ENCODE assay signal across 9 cellular contexts in genomic region chr4:38672247-38673071, GRCh38. TPM values are rescaled to one million over a fixed set of nuclear protein-coding genes. Genes with fewer than 3 reads are reported as not detected.
DNase-seq lines count a peak whose midpoint lies in the region; ATAC-seq, FAIRE-seq and TF ChIP-seq lines count a peak whose summit lies in the region.
"Had no signal": no experiment of that assay in that cellular context is flagged by ENCODE, and none has a peak within 500 bp of the region (broad histone marks: within the 10 kb centered on the region; RNA-seq: fewer than 3 reads in every experiment).

No MANE protein-coding gene starts in this region.

- FAIRE-seq in A549 (lab: Jason Lieb, UNC) (no peak), GM12892 (lab: Jason Lieb, UNC) (no peak)
- FAIRE-seq: G401.6 had no signal

- H3K9me3 Mint-ChIP-seq in naive thymus-derived CD4-positive, alpha-beta T cell, result no peaks in the 10 kb centered on the region

- peak overlapping the region; percentile 87 for H3K4me2 ChIP-seq in A549

- H3K27ac ChIP-seq in A549, result peak overlapping the region; percentile 77 to 91
- peak overlapping the region; percentile 54 for H3K27ac ChIP-seq in effector memory CD4-positive, alpha-beta T cell (ENCODE audit: insufficient read depth, low read length, poor library complexity, severe bottlenecking)
- H3K27ac ChIP-seq in naive thymus-derived CD4-positive, alpha-beta T cell (ENCODE audit: low read depth, low read length), result peak overlapping the region; percentile 98

- no peaks in the 10 kb centered on the region for H3K36me3 ChIP-seq in effector memory CD4-positive, alpha-beta T cell (ENCODE audit: control insufficient read depth, insufficient read depth, low read length)
- H3K36me3 ChIP-seq in naive thymus-derived CD4-positive, alpha-beta T cell (ENCODE audit: control insufficient read depth in 2 of 3, insufficient read depth in 3 of 3, low read length in 3 of 3), result peaks cover 0 to 4% (median 0%) of the 10 kb centered on the region in 3 experiments

- TF ChIP-seq EP300 in A549 (IDR thresholded peaks at IDR 0.05), result no peak

- peak overlapping the region; percentile 1; the same call in 1 of the 3 replicates for H3K4me3 ChIP-seq in A549
- H3K4me3 ChIP-seq in effector memory CD4-positive, alpha-beta T cell (ENCODE audit: insufficient read depth, low read depth, low read length, poor library complexity, severe bottlenecking), result no peak overlapping the region
- H3K4me3 ChIP-seq in naive thymus-derived CD4-positive, alpha-beta T cell (ENCODE audit: low read length), result no peak overlapping the region

- no peak for TF ChIP-seq CTCF in A549 (IDR thresholded peaks at IDR 0.05)

- peaks cover 0 to 1% (median 0%) of the 10 kb centered on the region in 5 donors for H3K36me3 Mint-ChIP-seq in naive thymus-derived CD4-positive, alpha-beta T cell

- peak overlapping the region; percentile 49 to 99 (median 82) for H3K4me3 Mint-ChIP-seq in naive thymus-derived CD4-positive, alpha-beta T cell

- H3K9me3 ChIP-seq in A549, result no peaks in the 10 kb centered on the region
- no peaks in the 10 kb centered on the region for H3K9me3 ChIP-seq in effector memory CD4-positive, alpha-beta T cell (ENCODE audit: control insufficient read depth, low read length)
- no peaks in the 10 kb centered on the region for H3K9me3 ChIP-seq in naive thymus-derived CD4-positive, alpha-beta T cell (ENCODE audit: control insufficient read depth in 2 of 3, low read length in 3 of 3)

- no peaks in the 10 kb centered on the region for H3K27me3 ChIP-seq in effector memory CD4-positive, alpha-beta T cell (replicated peaks; ENCODE audit: control insufficient read depth, insufficient read depth, low read length, poor library complexity, severe bottlenecking)
- H3K27me3 ChIP-seq in naive thymus-derived CD4-positive, alpha-beta T cell (ENCODE audit: control insufficient read depth in 2 of 2, insufficient read depth in 2 of 2, low read length in 2 of 2), result no peaks in the 10 kb centered on the region

- peak in 1 of 2 experiments; percentile 36 for DNase-seq in A549 (ENCODE audit: low read depth in 1 of 2, low spot score in 1 of 2)
- DNase-seq in NCI-H82 (lab: John Stamatoyannopoulos, UW), result peak; percentile 80
- no peak for DNase-seq in effector memory CD4-positive, alpha-beta T cell
- DNase-seq in naive thymus-derived CD4-positive, alpha-beta T cell, result no peak
- DNase-seq in NCI-H1092 treated with DMSO at 0.1 percent for 48 hours (lab: John Stamatoyannopoulos, UW), result no peak
- no peak for DNase-seq in AG08396 (ENCODE audit: low spot score)
- no peak for DNase-seq in GM12892 (ENCODE audit: insufficient read length)

- peaks cover 0 to 12% (median 0%) of the 10 kb centered on the region in 5 donors for H3K27me3 Mint-ChIP-seq in naive thymus-derived CD4-positive, alpha-beta T cell

- CTCF ChIA-PET in A549 (lab: Yijun Ruan, JAX), result interaction anchor here (0.6 to 4.9 kb wide), 5 partner anchors 10 to 493 kb away, joined by 3 to 24 read pairs (median 5); no protein-coding TSS in a partner anchor
- CTCF ChIA-PET in naive thymus-derived CD4-positive, alpha-beta T cell (lab: Charles Lee), result interaction anchor here (0.7 to 1.6 kb wide), 4 partner anchors 342 to 509 kb away, joined by 3 to 7 read pairs (median 4); no protein-coding TSS in a partner anchor

- intact Hi-C loops in naive thymus-derived CD4-positive, alpha-beta T cell (cut with micrococcal nuclease), result loop anchor here in 1 of 2 donors (5.0 kb wide), 1 partner anchor 540 kb away; no protein-coding TSS in a partner anchor

- WGBS in A549 (ENCODE audit: missing lambda C conversion rate), result 40% methylated on average over 13 of the region's 15 CpGs

- POLR2A ChIA-PET in A549 (lab: Yijun Ruan, JAX), result no interaction called here
- POLR2A ChIA-PET in naive thymus-derived CD4-positive, alpha-beta T cell (lab: Charles Lee), result interaction anchor here (0.6 to 2.8 kb wide), 10 partner anchors 11 to 495 kb away, joined by 3 to 18 read pairs (median 6); no protein-coding TSS in a partner anchor

- ATAC-seq in A549 (peak; percentile 21 to 39; a peak in 4 of 6 replicates), HG02759 (IDR thresholded peaks at IDR 0.05; ENCODE audit: unreplicated experiment) (no peak)
- ATAC-seq in naive thymus-derived CD4-positive, alpha-beta T cell, result no peak

- peaks cover 81% of the 10 kb centered on the region for H3K4me1 ChIP-seq in A549
- H3K4me1 ChIP-seq in effector memory CD4-positive, alpha-beta T cell (ENCODE audit: control insufficient read depth, insufficient read depth, low read length, poor library complexity, severe bottlenecking), result peaks cover 71% of the 10 kb centered on the region
- H3K4me1 ChIP-seq in naive thymus-derived CD4-positive, alpha-beta T cell (ENCODE audit: control insufficient read depth in 2 of 2, insufficient read depth in 2 of 2, low read length in 2 of 2), result peaks cover 69 to 90% of the 10 kb centered on the region in 2 donors

- peaks cover 70 to 96% (median 87%) of the 10 kb centered on the region in 7 donors for H3K4me1 Mint-ChIP-seq in naive thymus-derived CD4-positive, alpha-beta T cell

- no peak for TF ChIP-seq POLR2A in A549 (IDR thresholded peaks at IDR 0.05; ENCODE audit: low read length)
- no peak for TF ChIP-seq POLR2A in GM12892 (IDR thresholded peaks at IDR 0.05; ENCODE audit: low read depth, low read length)

- H3K27ac Mint-ChIP-seq in naive thymus-derived CD4-positive, alpha-beta T cell, result peak overlapping the region; percentile 50 to 100 (median 94)

- no peak for TF ChIP-seq RAD21 in A549 (conservative IDR thresholded peaks at IDR 0.05 in 1 of 2, IDR thresholded peaks at IDR 0.05 in 1 of 2)

TF ChIP-seq in A549, 52 proteins besides CTCF, POLR2A, EP300 and RAD21:
- TF ChIP-seq RCOR1 (IDR thresholded peaks at IDR 0.05; ENCODE audit: low read depth, low read length) (no peak), KDM1A (IDR thresholded peaks at IDR 0.05; ENCODE audit: low read depth) (no peak), JUNB (IDR thresholded peaks at IDR 0.05) (no peak), HOXB5 (CRISPR knock-in tag; IDR thresholded peaks at IDR 0.05) (no peak), CEBPB (IDR thresholded peaks at IDR 0.05) (no peak), RNF2 (IDR thresholded peaks at IDR 0.05; ENCODE audit: borderline replicate concordance, low read depth) (no peak), REST (IDR thresholded peaks at IDR 0.05) (no peak)
- TF ChIP-seq, protein P1, sequence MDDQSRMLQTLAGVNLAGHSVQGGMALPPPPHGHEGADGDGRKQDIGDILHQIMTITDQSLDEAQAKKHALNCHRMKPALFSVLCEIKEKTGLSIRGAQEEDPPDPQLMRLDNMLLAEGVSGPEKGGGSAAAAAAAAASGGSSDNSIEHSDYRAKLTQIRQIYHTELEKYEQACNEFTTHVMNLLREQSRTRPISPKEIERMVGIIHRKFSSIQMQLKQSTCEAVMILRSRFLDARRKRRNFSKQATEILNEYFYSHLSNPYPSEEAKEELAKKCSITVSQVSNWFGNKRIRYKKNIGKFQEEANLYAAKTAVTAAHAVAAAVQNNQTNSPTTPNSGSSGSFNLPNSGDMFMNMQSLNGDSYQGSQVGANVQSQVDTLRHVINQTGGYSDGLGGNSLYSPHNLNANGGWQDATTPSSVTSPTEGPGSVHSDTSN (IDR thresholded peaks at IDR 0.05), result no peak

RNA-seq across cellular contexts. Expression of gene KLF3, which starts 8.5 kb away (rescaled TPM):
- 26.9 and 29.6 TPM in 2 replicates for polyA plus RNA-seq in A549 (2011; rRNA removed)
- 6.3 and 7.6 TPM in 2 replicates for polyA plus RNA-seq in A549 (2012; cell fraction: cytosol; rRNA removed)
- polyA plus RNA-seq in A549 (2012; cell fraction: nucleus; rRNA removed), result 7.1 and 8.2 TPM in 2 replicates
- 10.5 to 11.6 TPM (median 11.2 TPM) in 3 replicates for polyA plus RNA-seq in A549 (2017; fragmentation: RNase III; extraction: RNeasy Plus Mini Kit Qiagen cat#74134 plus additional on column Dnase treatment)
- 45.3 and 45.8 TPM in 2 replicates for polyA minus RNA-seq in A549 (2011; rRNA and poly(A)+ RNA removed)
- 100 to 1,000 TPM in 4 of 5 experiments, 10 to 100 TPM in 1; 21.0 to 142 (median 132) TPM for total RNA-seq in naive thymus-derived CD4-positive, alpha-beta T cell
- 10 to 100 TPM; 68.7 to 84.7 TPM for polyA plus RNA-seq in naive thymus-derived CD4-positive, alpha-beta T cell
- 3.3 TPM for polyA plus RNA-seq in GM12892 (2012; ENCODE audit: missing spikeins)

Comparison
In these comparisons a context has a peak if more than half of its experiments do, and no peak if none do; other contexts are left out.
1. ATAC-seq: peak in A549 (2 of 2); none in naive thymus-derived CD4-positive, alpha-beta T cell (single experiment) and HG02759 (single experiment).
2. Peak in every context shown above with its lines, with median percentiles within 50 percentile points of each other: H3K27ac ChIP-seq.